ENCODE assay signal across 15 cellular contexts in the genomic region with DNA sequence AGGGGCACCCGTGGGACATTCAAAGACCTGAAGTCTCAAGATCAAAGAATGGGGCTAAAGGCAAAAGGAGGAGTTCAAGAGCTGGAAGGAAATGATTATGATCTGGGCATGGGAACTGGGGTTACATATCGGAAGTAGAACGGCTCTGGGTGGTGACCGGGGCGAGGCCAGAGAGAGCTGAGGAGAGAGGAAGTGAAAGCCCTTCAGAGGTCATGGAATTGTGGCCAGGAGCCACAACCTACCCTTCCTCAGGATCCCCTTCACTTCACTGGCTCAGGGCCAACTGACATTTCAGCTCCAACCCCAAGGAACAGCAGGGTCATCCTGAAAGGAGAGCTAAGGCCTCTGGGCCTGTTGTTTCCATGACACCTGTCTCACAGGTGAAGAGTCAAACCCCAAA. TPM values are rescaled to one million over a fixed set of nuclear protein-coding genes. Genes with fewer than 3 reads are reported as not detected.
DNase-seq lines count a peak whose midpoint lies in the region; FAIRE-seq and TF ChIP-seq lines count a peak whose summit lies in the region.
"Had no signal": no experiment of that assay in that cellular context is flagged by ENCODE, and none has a peak within 500 bp of the region (broad histone marks: within the 10 kb centered on the region; RNA-seq: fewer than 3 reads in every experiment).

No MANE protein-coding gene starts in this region.

- POLR2A ChIA-PET in H1 (lab: Charles Lee; ENCODE audit: partially characterized antibody), result interaction anchor here (1.1 kb wide), 1 partner anchor 19 kb away, joined by 3 read pairs; no protein-coding TSS in a partner anchor
- POLR2A ChIA-PET in A673 (lab: Charles Lee; ENCODE audit: low non-redundant PET), result no interaction called here

- no peak overlapping the region for H3K14ac ChIP-seq in H1 (ENCODE audit: insufficient read length)

- H2BK20ac ChIP-seq in H1 (ENCODE audit: low read length), result no peak overlapping the region

- TF ChIP-seq POLR2A in H1 (IDR thresholded peaks at IDR 0.05; ENCODE audit: control extremely low read depth in 1 of 2, low read depth in 2 of 2, low read length in 2 of 2), result no peak

- H4K91ac ChIP-seq in H1 (replicated peaks; ENCODE audit: insufficient read length, low read length), result no peak overlapping the region

- 0 out of 2 replicates have a peak overlapping the region, but pooled peaks have one; percentile 14 for H2BK12ac ChIP-seq in H1 (ENCODE audit: low read depth, low read length)

- 0 out of 2 replicates have a peak overlapping the region, but pooled peaks have one; percentile 22 for H3K18ac ChIP-seq in H1 (ENCODE audit: extremely low read depth, low read length)

- no peak overlapping the region for H2AK5ac ChIP-seq in H1 (ENCODE audit: low read depth, low read length)

- H3K79me1 ChIP-seq in H1 (ENCODE audit: low read depth, low read length), result no peaks in the 10 kb centered on the region

- H4K8ac ChIP-seq in H1 (ENCODE audit: extremely low read depth, insufficient read depth, low read length), result no peak overlapping the region

- DNase-seq in AG20443 (ENCODE audit: low spot score) (peak; percentile 18), NOMO-1 treated with DMSO at 0.1 percent for 48 hours (lab: John Stamatoyannopoulos, UW; ENCODE audit: unreplicated experiment) (peak; percentile 80), H1 (ENCODE audit: low read depth in 1 of 2, low spot score in 2 of 2) (peak in 1 of 2 experiments; percentile 34), posterior vena cava (ENCODE audit: low spot score) (peak; percentile 79), A673 (ENCODE audit: low spot score) (no peak), COR-L47 (lab: John Stamatoyannopoulos, UW) (no peak), SW480 (ENCODE audit: low spot score) (no peak), cerebellar nuclear complex (lab: John Stamatoyannopoulos, UW) (no peak)
- DNase-seq: activated CD4-positive, CD25-positive, alpha-beta regulatory T cell treated with anti-CD3 and anti-CD28 coated beads, Interleukin-2, amount 50 U/mL, for 72 hours; activated naive CD4-positive, alpha-beta T cell; C1 segment of cervical spinal cord; stimulated activated CD4-positive, alpha-beta T cell treated with anti-CD3 and anti-CD28 coated beads, Interleukin-4, amount 100 ng/mL, for 4 hours; substantia nigra had no signal

- H4K20me1 ChIP-seq in H1 (replicated peaks in 1 of 2; ENCODE audit: control insufficient read depth in 1 of 2, insufficient read depth in 2 of 2, low read length in 2 of 2), result no peaks in the 10 kb centered on the region

- H3K27me3 ChIP-seq in H1 (replicated peaks in 1 of 4; ENCODE audit: control insufficient read depth in 3 of 4, extremely low read depth in 1 of 4, insufficient read depth in 3 of 4, low read length in 3 of 4) (no peaks in the 10 kb centered on the region), A673 (replicated peaks; ENCODE audit: insufficient read depth, low read depth, low read length, poor library complexity) (no peaks in the 10 kb centered on the region)

- intact Hi-C loops in posterior vena cava (cut with DNase I), result no loop called here
- intact Hi-C loops in A673 (cut with micrococcal nuclease; ENCODE audit: unreplicated experiment), result no loop called here

- no peak overlapping the region for H3K9ac ChIP-seq in H1 (replicated peaks in 1 of 4; ENCODE audit: extremely low read depth in 1 of 4, low read depth in 3 of 4, low read length in 3 of 4)

- TF ChIP-seq RAD21 in H1 (IDR thresholded peaks at IDR 0.05 in 1 of 2, conservative IDR thresholded peaks at IDR 0.05 in 1 of 2; ENCODE audit: low read depth in 2 of 2, low read length in 2 of 2), result no peak

- TF ChIP-seq EP300 in H1 (IDR thresholded peaks at IDR 0.05; ENCODE audit: borderline replicate concordance in 1 of 2, low read depth in 2 of 2, low read length in 2 of 2), result no peak

- no TSS peak for BruUV-seq in A673 (replicated peaks; lab: Mats Ljungman, UMichigan)

- H3K36me3 ChIP-seq in H1 (ENCODE audit: control insufficient read depth in 2 of 4, insufficient read depth in 4 of 4, low read length in 3 of 4), result no peaks in the 10 kb centered on the region
- no peaks in the 10 kb centered on the region for H3K36me3 ChIP-seq in A673 (ENCODE audit: insufficient read depth, low read length, poor library complexity, severe bottlenecking)

- TF ChIP-seq CTCF in H1 (IDR thresholded peaks at IDR 0.05; ENCODE audit: control extremely low read depth in 1 of 3, insufficient read depth in 1 of 3, low read depth in 1 of 3, low read length in 3 of 3) (no peak), A673 (conservative IDR thresholded peaks at IDR 0.05; ENCODE audit: low read depth, low read length) (no peak)

- H3K4me1 ChIP-seq in H1 (replicated peaks in 1 of 4; ENCODE audit: control insufficient read depth in 3 of 4, insufficient read depth in 4 of 4, low read length in 3 of 4), result no peaks in the 10 kb centered on the region
- no peaks in the 10 kb centered on the region for H3K4me1 ChIP-seq in A673 (ENCODE audit: insufficient read depth, low read length, poor library complexity, severe bottlenecking)
- H3K4me1 ChIP-seq: foreskin keratinocyte had no signal

- H2AFZ ChIP-seq in H1 (ENCODE audit: low read length), result no peak overlapping the region

- no peak overlapping the region for H3K4ac ChIP-seq in H1 (replicated peaks; ENCODE audit: insufficient read length, low read depth, low read length)

- H3K23ac ChIP-seq in H1 (ENCODE audit: insufficient read length), result no peak overlapping the region

- no peak overlapping the region for H2BK5ac ChIP-seq in H1 (ENCODE audit: low read depth, low read length)

- H3K4me3 ChIP-seq in H1 (ENCODE audit: extremely low read depth in 1 of 4, insufficient read depth in 2 of 4, low read depth in 3 of 4, low read length in 4 of 4), result no peak overlapping the region
- no peak overlapping the region for H3K4me3 ChIP-seq in A673 (ENCODE audit: low read depth, low read length, poor library complexity, severe bottlenecking)

- CTCF ChIA-PET in H1 (lab: Charles Lee; ENCODE audit: partially characterized antibody), result interaction anchor here (0.7 to 5.3 kb wide), 8 partner anchors 12 to 75 kb away, joined by 3 to 24 read pairs (median 6); no protein-coding TSS in a partner anchor
- CTCF ChIA-PET in A673 (lab: Charles Lee), result no interaction called here

- 94% methylated on average over 5 of the region's 5 CpGs; no CpG with 5 or more reads in 1 of the 2 experiments for WGBS in H1 (ENCODE audit: extremely low coverage in 1 of 2, insufficient coverage in 1 of 2, insufficient read length in 1 of 2, insufficient replicate concordance in 2 of 2, low coverage in 1 of 2, low lambda C conversion rate in 2 of 2, missing lambda C conversion rate in 1 of 2), 2 experiments

- no peak overlapping the region for H2BK15ac ChIP-seq in H1 (ENCODE audit: low read length)

- no peak overlapping the region for H2BK120ac ChIP-seq in H1 (replicated peaks; ENCODE audit: low read depth, low read length)

- no peaks in the 10 kb centered on the region for H3K23me2 ChIP-seq in H1 (ENCODE audit: low read depth, low read length)

- H3K27ac ChIP-seq in H1 (ENCODE audit: low read depth, low read length), result no peak overlapping the region
- H3K27ac ChIP-seq in A673 (ENCODE audit: low read depth, low read length, poor library complexity, severe bottlenecking), result no peak overlapping the region
- H3K27ac ChIP-seq: foreskin keratinocyte, RWPE1 had no signal

- no peak overlapping the region for H4K5ac ChIP-seq in H1 (ENCODE audit: insufficient read length, low read depth, low read length)

- no peak overlapping the region for H3K4me2 ChIP-seq in H1 (ENCODE audit: insufficient read depth in 1 of 2, low read depth in 2 of 2, low read length in 2 of 2)

- no peaks in the 10 kb centered on the region for H3K79me2 ChIP-seq in H1 (ENCODE audit: control insufficient read depth in 1 of 2, insufficient read depth in 2 of 2, low read length in 2 of 2)

- H3K56ac ChIP-seq in H1 (replicated peaks; ENCODE audit: insufficient read length, low read depth, low read length), result no peak overlapping the region

- H3K9me3 ChIP-seq in H1 (ENCODE audit: insufficient read depth in 2 of 2, low read depth in 1 of 2, low read length in 1 of 2) (no peaks in the 10 kb centered on the region), A673 (ENCODE audit: low read depth, low read length, poor library complexity, severe bottlenecking) (no peaks in the 10 kb centered on the region)

- no peak for FAIRE-seq in H1 (lab: Jason Lieb, UNC)

TF ChIP-seq in H1, 55 proteins besides CTCF, POLR2A, EP300 and RAD21:
- TF ChIP-seq TAF7 (optimal IDR thresholded peaks at IDR 0.05; ENCODE audit: borderline replicate concordance, low read depth, low read length) (no peak), TBP (IDR thresholded peaks at IDR 0.05; ENCODE audit: low read depth, low read length) (no peak), KDM5A (IDR thresholded peaks at IDR 0.05; ENCODE audit: low read length) (no peak), BCL11A (IDR thresholded peaks at IDR 0.05; ENCODE audit: low read depth in 2 of 2, low read length in 2 of 2) (no peak), NANOG (IDR thresholded peaks at IDR 0.05; ENCODE audit: insufficient read depth, low read depth, low read length, poor library complexity, severe bottlenecking) (no peak), RBBP5 (IDR thresholded peaks at IDR 0.05; ENCODE audit: borderline replicate concordance, low read depth, low read length) (no peak), RFX5 (IDR thresholded peaks at IDR 0.05; ENCODE audit: borderline replicate concordance, low read depth, low read length) (no peak), EGR1 (IDR thresholded peaks at IDR 0.05; ENCODE audit: borderline replicate concordance, low read depth, low read length) (no peak)
- TF ChIP-seq, protein P1, sequence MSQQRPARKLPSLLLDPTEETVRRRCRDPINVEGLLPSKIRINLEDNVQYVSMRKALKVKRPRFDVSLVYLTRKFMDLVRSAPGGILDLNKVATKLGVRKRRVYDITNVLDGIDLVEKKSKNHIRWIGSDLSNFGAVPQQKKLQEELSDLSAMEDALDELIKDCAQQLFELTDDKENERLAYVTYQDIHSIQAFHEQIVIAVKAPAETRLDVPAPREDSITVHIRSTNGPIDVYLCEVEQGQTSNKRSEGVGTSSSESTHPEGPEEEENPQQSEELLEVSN (IDR thresholded peaks at IDR 0.05), result no peak
TF ChIP-seq in H1: peak in this region for 0.

RNA-seq across cellular contexts. Expression of a gene that starts 57.8 kb away (rescaled TPM):
- total RNA-seq in H1 (2021; fragmentation: NEBNext Ultra II Directional; extraction: Animal tissue kit (Norgen Biotek cat#: 25700)), result 6.0 and 6.3 TPM in 2 replicates
- polyA plus RNA-seq in H1 (2011; rRNA removed), result 5.4 and 5.9 TPM in 2 replicates
- 5.8 TPM for polyA plus RNA-seq in H1 (2011; cell fraction: cytosol; rRNA removed)
- polyA plus RNA-seq in H1 (2011; cell fraction: nucleus; rRNA removed), result 12.2 TPM
- 4.5 to 5.9 TPM (median 5.3 TPM) in 4 replicates for polyA plus RNA-seq in H1 (2012, experiment 1 of 2)
- polyA plus RNA-seq in H1 (2012, experiment 2 of 2), result 7.7 TPM
- polyA plus RNA-seq in H1 (2013, experiment 1 of 2), result 7.6 TPM
- 7.0 TPM for polyA plus RNA-seq in H1 (2013, experiment 2 of 2)
- polyA minus RNA-seq in H1 (2011; rRNA and poly(A)+ RNA removed), result 4.4 and 4.7 TPM in 2 replicates
- 4.8 TPM for polyA minus RNA-seq in H1 (2011; cell fraction: cytosol; rRNA and poly(A)+ RNA removed)
- 4.8 TPM for polyA minus RNA-seq in H1 (2011; cell fraction: nucleus; rRNA and poly(A)+ RNA removed)
- 10 to 100 TPM; 18.2 to 23.4 TPM for total RNA-seq in posterior vena cava
- 0.32 and 0.63 TPM in 2 replicates for total RNA-seq in A673 (2021)
- total RNA-seq: foreskin keratinocyte had no signal
- polyA plus RNA-seq: foreskin keratinocyte had no signal

Comparison
In these comparisons a context has a peak if more than half of its experiments do, and no peak if none do; other contexts are left out.
1. DNase-seq: peak in AG20443 (single experiment), NOMO-1 treated with DMSO at 0.1 percent for 48 hours (single experiment) and posterior vena cava (single experiment); none in A673 (single experiment), COR-L47 (single experiment), SW480 (single experiment) and cerebellar nuclear complex (0 of 2).